ENCODE assay signal across 15 cellular contexts in genomic region chr12:13368971-13369370, GRCh38.
"Had no signal": no experiment of that assay in that cellular context is flagged by ENCODE, and none has a peak within 500 bp of the region (broad histone marks: within the 10 kb centered on the region; RNA-seq: fewer than 3 reads in every experiment).

No MANE protein-coding gene starts in this region.

- H3K36me3 ChIP-seq: adrenal gland, heart left ventricle, left ventricle myocardium inferior, upper lobe of right lung had no signal

- H3K27me3 Mint-ChIP-seq: memory B cell had no signal

- H3K9me3 Mint-ChIP-seq: activated T-helper 17 cell treated with anti-CD3 and anti-CD28 coated beads, Interleukin-2, amount 50 U/mL, for 72 hours; memory B cell; nephron had no signal

- H3K4me1 Mint-ChIP-seq: activated T-helper 17 cell treated with anti-CD3 and anti-CD28 coated beads, Interleukin-2, amount 50 U/mL, for 72 hours had no signal

- H3K27ac Mint-ChIP-seq: activated T-helper 17 cell treated with anti-CD3 and anti-CD28 coated beads, Interleukin-2, amount 50 U/mL, for 72 hours; memory B cell had no signal

- H3K27ac ChIP-seq: adrenal gland, heart left ventricle, left ventricle myocardium inferior, upper lobe of right lung had no signal

- DNase-seq: activated CD4-positive, alpha-beta T cell treated with anti-CD3 and anti-CD28 coated beads, Interleukin-2, amount 50 U/mL, for 1 hour; activated CD4-positive, CD25-positive, alpha-beta regulatory T cell; activated naive CD4-positive, alpha-beta T cell treated with anti-CD3 and anti-CD28 coated beads, Interleukin-2, amount 50 U/mL, for 16 hours; activated T-cell treated with anti-CD3 and anti-CD28 coated beads for 4 hours; adrenal gland; foreskin melanocyte; left ventricle myocardium inferior; stimulated activated CD4-positive, alpha-beta T cell treated with anti-CD3 and anti-CD28 coated beads, Interleukin-4, amount 100 ng/mL, for 1 hour; stimulated activated CD8-positive, alpha-beta memory T cell treated with anti-CD3 and anti-CD28 coated beads, Interleukin-4, amount 100 ng/mL, for 48 hours; stimulated activated naive CD8-positive, alpha-beta T cell treated with anti-CD3 and anti-CD28 coated beads, Interleukin-15, Interleukin-2, amounts not matched to agents 100 U/mL and 50 U/mL, for 24 hours; upper lobe of right lung had no signal

- H3K4me3 ChIP-seq: adrenal gland, heart left ventricle, left ventricle myocardium inferior, upper lobe of right lung had no signal

- H3K36me3 Mint-ChIP-seq: memory B cell had no signal

- H3K4me1 ChIP-seq: adrenal gland, heart left ventricle, left ventricle myocardium inferior had no signal

- H3K9me3 ChIP-seq: adrenal gland, heart left ventricle, left ventricle myocardium inferior, upper lobe of right lung had no signal

- H3K4me3 Mint-ChIP-seq: activated T-helper 17 cell treated with anti-CD3 and anti-CD28 coated beads, Interleukin-2, amount 50 U/mL, for 72 hours; memory B cell; nephron had no signal

- H3K27me3 ChIP-seq: adrenal gland, upper lobe of right lung had no signal
